8 cellular contexts compared by ENCODE assay signal in genomic region chr14:74619672-74620131, GRCh38. TPM values are rescaled to one million over a fixed set of nuclear protein-coding genes. Genes with fewer than 3 reads are reported as not detected.
DNase-seq lines count a peak whose midpoint lies in the region; ATAC-seq and TF ChIP-seq lines count a peak whose summit lies in the region.

No MANE protein-coding gene starts in this region.

- peak; percentile 94 for DNase-seq in Daoy (ENCODE audit: low read depth)
- peak; percentile 76 to 93 for DNase-seq in SW 1271 (lab: John Stamatoyannopoulos, UW)
- DNase-seq in fibroblast of the conjunctiva (ENCODE audit: low read depth) = peak; percentile 95
- DNase-seq in posterior vena cava (ENCODE audit: low spot score) = peak; percentile 97
- DNase-seq in iPS-NIHi7 (ENCODE audit: extremely low spot score) = no peak
- DNase-seq in GM13977 (ENCODE audit: low spot score) = no peak
- DNase-seq in NCI-H2107 treated with DMSO at 0.1 percent for 48 hours (lab: John Stamatoyannopoulos, UW; ENCODE audit: unreplicated experiment) = no peak

- TF ChIP-seq CTCF in GM13977 (IDR thresholded peaks at IDR 0.05; ENCODE audit: extremely low read depth, insufficient read depth, missing control alignments) = no peak

- in situ Hi-C loops in GM13977 (cut with MboI; ENCODE audit: low pct_unique_long_range_greater_than_20kb, low sequenced_read_pairs, unreplicated experiment) = no loop called here

- no peak for ATAC-seq in HG03025 (IDR thresholded peaks at IDR 0.05; ENCODE audit: low FRiP score, unreplicated experiment)

- intact Hi-C loops in posterior vena cava (cut with DNase I) = loop anchor here (10.0 kb wide), 2 partner anchors 95 to 255 kb away; partner anchors contain the start of genes AREL1 (in 1 of the 2) and FCF1 (in 1 of the 2)

RNA-seq across cellular contexts. Expression of gene LTBP2, which starts 7.7 kb away (rescaled TPM):
- 7.6 and 9.6 TPM in 2 replicates for total RNA-seq in Daoy (2014; rRNA removed; shearing (Covaris generic))
- total RNA-seq in posterior vena cava = 100 to 1,000 TPM; 141 to 168 TPM

Comparison
In these comparisons a context has a peak if more than half of its experiments do, and no peak if none do; other contexts are left out.
1. DNase-seq: peak in Daoy (single experiment), SW 1271 (2 of 2), fibroblast of the conjunctiva (single experiment) and posterior vena cava (single experiment); none in iPS-NIHi7 (single experiment), GM13977 (single experiment) and NCI-H2107 treated with DMSO at 0.1 percent for 48 hours (single experiment).
2. RNA of gene LTBP2, which starts 7.7 kb away (total RNA-seq): 141 to 168 TPM in posterior vena cava; 7.6 to 9.6 TPM in Daoy; every median in the first group is over 10 times any median in the second.